ENCODE assay signal across 30 cellular contexts in the genomic region with DNA sequence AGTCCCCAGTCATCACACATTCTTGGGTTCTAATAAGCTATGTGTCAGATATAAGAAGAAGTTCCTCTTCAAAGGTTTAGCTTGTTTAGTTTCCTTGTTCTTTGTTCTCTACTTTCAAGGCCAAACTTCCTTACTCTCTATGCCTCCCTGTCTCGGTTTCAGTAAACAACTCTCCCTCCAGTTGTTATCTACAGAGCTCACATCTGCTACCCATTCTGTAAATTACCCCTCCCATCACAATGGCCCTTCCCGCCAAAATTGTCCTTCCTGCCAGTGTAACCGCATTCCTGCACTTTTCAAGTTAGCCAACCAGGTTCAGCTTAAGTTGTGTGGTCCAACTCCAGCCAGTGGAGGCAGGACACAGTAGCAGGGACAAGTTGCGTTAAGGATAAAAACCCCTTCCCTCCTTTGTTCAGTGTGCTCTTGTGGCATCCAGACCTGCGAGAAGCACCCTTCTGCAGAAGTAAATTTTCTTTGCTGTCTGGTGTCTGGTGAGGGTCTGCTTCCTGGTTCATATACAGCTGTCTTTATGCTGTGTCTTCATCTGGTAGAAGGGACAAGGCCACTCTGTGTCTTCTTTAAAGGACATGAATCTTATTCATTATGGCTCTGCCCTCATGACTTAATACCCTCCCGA.
"Had no signal": no experiment of that assay in that cellular context is flagged by ENCODE, and none has a peak within 500 bp of the region (broad histone marks: within the 10 kb centered on the region; RNA-seq: fewer than 3 reads in every experiment).

No MANE protein-coding gene starts in this region.

- DNase-seq: dermis blood vessel endothelial cell; effector memory CD4-positive, alpha-beta T cell; foreskin fibroblast; gastrocnemius medialis; heart left ventricle; kidney; left ventricle myocardium superior; mucosa of descending colon; naive B cell; occipital lobe; posterior cingulate gyrus; psoas muscle; right cardiac atrium; spleen; stimulated activated CD4-positive, alpha-beta T cell treated with anti-CD3 and anti-CD28 coated beads, Interleukin-4, amount 100 ng/mL, for 4 hours; stimulated activated naive CD8-positive, alpha-beta T cell treated with anti-CD3 and anti-CD28 coated beads, Interleukin-15, Interleukin-2, amounts not matched to agents 100 U/mL and 50 U/mL, for 24 hours; substantia nigra; testis; tibial artery had no signal

- H3K4me1 ChIP-seq: gastrocnemius medialis, psoas muscle, spleen, testis, tibial artery had no signal

- H3K4me3 ChIP-seq: coronary artery, gastrocnemius medialis, heart left ventricle, hepatocyte, lung, mucosa of descending colon, ovary, psoas muscle, skin epidermis, spleen, testis, tibial artery had no signal

- H3K27ac Mint-ChIP-seq: memory B cell; mesothelial cell of epicardium; naive B cell; natural killer cell treated with Interleukin-12 subunit alpha and Interleukin-12 subunit beta and Interleukin-15 and Interleukin-18, amount 100 ng/mL, for 72 hours; stimulated activated memory B cell treated with anti-CD40 and anti-IgM and Interleukin-4, amounts not matched to agents 10 μg/mL and 1 μg/mL and 100 μg/mL, for 72 hours; type B pancreatic cell had no signal

- H3K36me3 ChIP-seq: gastrocnemius medialis, heart left ventricle, ovary, spleen, tibial artery had no signal

- H3K27ac ChIP-seq: coronary artery, gastrocnemius medialis, heart left ventricle, hepatocyte, ovary, psoas muscle, skin epidermis, spleen, testis, tibial artery had no signal

- H3K36me3 Mint-ChIP-seq: memory B cell; mesothelial cell of epicardium; naive B cell; stimulated activated memory B cell treated with anti-CD40 and anti-IgM and Interleukin-4, amounts not matched to agents 10 μg/mL and 1 μg/mL and 100 μg/mL, for 72 hours had no signal

- H3K9me3 ChIP-seq: gastrocnemius medialis, heart left ventricle, mucosa of descending colon, ovary, psoas muscle, testis, tibial artery had no signal

- H3K4me3 Mint-ChIP-seq: memory B cell; mesothelial cell of epicardium; naive B cell; natural killer cell treated with Interleukin-12 subunit alpha and Interleukin-12 subunit beta and Interleukin-15 and Interleukin-18, amount 100 ng/mL, for 72 hours; stimulated activated memory B cell treated with anti-CD40 and anti-IgM and Interleukin-4, amounts not matched to agents 10 μg/mL and 1 μg/mL and 100 μg/mL, for 72 hours; type B pancreatic cell had no signal

- H3K27me3 Mint-ChIP-seq: naive B cell; natural killer cell treated with Interleukin-12 subunit alpha and Interleukin-12 subunit beta and Interleukin-15 and Interleukin-18, amount 100 ng/mL, for 72 hours; stimulated activated memory B cell treated with anti-CD40 and anti-IgM and Interleukin-4, amounts not matched to agents 10 μg/mL and 1 μg/mL and 100 μg/mL, for 72 hours had no signal

- H3K27me3 ChIP-seq: gastrocnemius medialis, heart left ventricle, hepatocyte, ovary, spleen, testis, tibial artery had no signal

- ATAC-seq: esophagus mucosa; gastrocnemius medialis; heart left ventricle; left ventricle myocardium superior; mucosa of descending colon; natural killer cell treated with Interleukin-12 subunit alpha and Interleukin-12 subunit beta and Interleukin-15 and Interleukin-18, amount 100 ng/mL, for 72 hours; psoas muscle; right cardiac atrium; stimulated activated memory B cell treated with anti-CD40 and anti-IgM and Interleukin-4, amounts not matched to agents 10 μg/mL and 1 μg/mL and 100 μg/mL, for 72 hours; stimulated activated naive CD8-positive, alpha-beta T cell treated with anti-CD3 and anti-CD28 coated beads, Interleukin-15, Interleukin-2, amounts not matched to agents 100 U/mL and 50 U/mL, for 24 hours had no signal

- H3K9me3 Mint-ChIP-seq: memory B cell; stimulated activated memory B cell treated with anti-CD40 and anti-IgM and Interleukin-4, amounts not matched to agents 10 μg/mL and 1 μg/mL and 100 μg/mL, for 72 hours had no signal

- H3K4me1 Mint-ChIP-seq: memory B cell; naive B cell; stimulated activated memory B cell treated with anti-CD40 and anti-IgM and Interleukin-4, amounts not matched to agents 10 μg/mL and 1 μg/mL and 100 μg/mL, for 72 hours had no signal
